ENCODE assay signal across 1 cellular context in genomic region chr6:34425498-34426410, GRCh38.
TF ChIP-seq lines count a peak whose summit lies in the region.

Gene RPS10, minus strand, starts transcription at chr6:34426069. Its CDS starts 848 bp downstream, at chr6:34425221.

TF ChIP-seq in K562, 482 proteins besides CTCF, POLR2A, EP300 and RAD21 (continued from another document and continues in another):
- 0 out of 2 replicates have a peak, but pooled peaks have one; percentile 18 for TF ChIP-seq DEAF1 (CRISPR knock-in tag; IDR thresholded peaks at IDR 0.05)
- peak; percentile 56; the same call in 1 of the 2 replicates for TF ChIP-seq DPF2 (IDR thresholded peaks at IDR 0.05)
- TF ChIP-seq SMARCC2 (IDR thresholded peaks at IDR 0.05; ENCODE audit: low read depth): no peak
- no peak for TF ChIP-seq SRSF1 (IDR thresholded peaks at IDR 0.05; ENCODE audit: low read depth, low read length)
- no peak for TF ChIP-seq ZNF609 (CRISPR knock-in tag; IDR thresholded peaks at IDR 0.05; ENCODE audit: borderline replicate concordance)
- TF ChIP-seq SNAPC5 (CRISPR knock-in tag; IDR thresholded peaks at IDR 0.05): 0 out of 2 replicates have a peak, but pooled peaks have one; percentile 35
- no peak for TF ChIP-seq TCF7L2 (IDR thresholded peaks at IDR 0.05; ENCODE audit: low read depth, low read length)
- no peak for TF ChIP-seq FUS (optimal IDR thresholded peaks at IDR 0.05; ENCODE audit: low read depth, low read length)
- no peak for TF ChIP-seq PTBP1 (IDR thresholded peaks at IDR 0.05; ENCODE audit: low read depth, low read length)
- TF ChIP-seq ZSCAN29 (IDR thresholded peaks at IDR 0.05): 0 out of 2 replicates have a peak, but pooled peaks have one; percentile 43
- TF ChIP-seq GTF2B (IDR thresholded peaks at IDR 0.05; ENCODE audit: extremely low read depth, insufficient read length): peak; percentile 15
- no peak for TF ChIP-seq CEBPB (tag; IDR thresholded peaks at IDR 0.05)
- 0 out of 2 replicates have a peak, but pooled peaks have one; percentile 27 for TF ChIP-seq NFATC3 (IDR thresholded peaks at IDR 0.05)
- TF ChIP-seq MYNN (IDR thresholded peaks at IDR 0.05): no peak
- no peak for TF ChIP-seq MYNN (CRISPR knock-in tag; IDR thresholded peaks at IDR 0.05)
- TF ChIP-seq ZNF76 (CRISPR knock-in tag; IDR thresholded peaks at IDR 0.05; ENCODE audit: borderline replicate concordance): peak; percentile 60; the same call in 1 of the 2 replicates
- TF ChIP-seq THAP7 (CRISPR knock-in tag; IDR thresholded peaks at IDR 0.05): 0 out of 2 replicates have a peak, but pooled peaks have one; percentile 30
- TF ChIP-seq TFAM (CRISPR knock-in tag; conservative IDR thresholded peaks at IDR 0.05): no peak
- TF ChIP-seq THRB (CRISPR knock-in tag; conservative IDR thresholded peaks at IDR 0.05): peak; percentile 68; the same call in 1 of the 2 replicates
- no peak; the same call in 1 of the 2 replicates for TF ChIP-seq HNRNPUL1 (IDR thresholded peaks at IDR 0.05; ENCODE audit: low read length)
- TF ChIP-seq RBBP5 (IDR thresholded peaks at IDR 0.05; ENCODE audit: borderline replicate concordance, insufficient read depth, low read length, poor library complexity, severe bottlenecking): peak; percentile 100
- peak; percentile 68 for TF ChIP-seq ETV1 (tag; conservative IDR thresholded peaks at IDR 0.05; ENCODE audit: low read depth)
- TF ChIP-seq ZBTB49 (CRISPR knock-in tag; IDR thresholded peaks at IDR 0.05; ENCODE audit: borderline replicate concordance): no peak
- no peak for TF ChIP-seq GABPB2 (CRISPR knock-in tag; conservative IDR thresholded peaks at IDR 0.05)
- no peak for TF ChIP-seq MTA2 (IDR thresholded peaks at IDR 0.05; ENCODE audit: low read depth)
- no peak for TF ChIP-seq TEAD2 (tag; IDR thresholded peaks at IDR 0.05)
- peak; percentile 73 for TF ChIP-seq ZNF121 (CRISPR knock-in tag; conservative IDR thresholded peaks at IDR 0.05)
- no peak for TF ChIP-seq SIRT6 (IDR thresholded peaks at IDR 0.05; ENCODE audit: low read depth, low read length)
- no peak for TF ChIP-seq BCLAF1 (IDR thresholded peaks at IDR 0.05; ENCODE audit: borderline replicate concordance in 1 of 2, control insufficient read depth in 1 of 2, low read depth in 2 of 2, low read length in 1 of 2)
- TF ChIP-seq MYC (IDR thresholded peaks at IDR 0.05; ENCODE audit: low read depth, low read length): peak; percentile 95
- peak; percentile 96 for TF ChIP-seq MYC (CRISPR knock-in tag; IDR thresholded peaks at IDR 0.05; ENCODE audit: borderline replicate concordance, low read depth)
- TF ChIP-seq ZNF584 (CRISPR knock-in tag; IDR thresholded peaks at IDR 0.05; ENCODE audit: low read depth): no peak
- no peak for TF ChIP-seq COPS2 (conservative IDR thresholded peaks at IDR 0.05)
- peak; percentile 52 for TF ChIP-seq ZBTB12 (CRISPR knock-in tag; IDR thresholded peaks at IDR 0.05)
- TF ChIP-seq ZNF518B (CRISPR knock-in tag; IDR thresholded peaks at IDR 0.05): no peak
- TF ChIP-seq POLR2G (IDR thresholded peaks at IDR 0.05; ENCODE audit: low read depth, low read length): peak; percentile 97
- TF ChIP-seq NRF1 (conservative IDR thresholded peaks at IDR 0.05 in 1 of 2, IDR thresholded peaks at IDR 0.05 in 1 of 2): peak; percentile 92 to 94
- no peak for TF ChIP-seq ZNF41 (CRISPR knock-in tag; conservative IDR thresholded peaks at IDR 0.05)
- no peak for TF ChIP-seq MTF1 (CRISPR knock-in tag; IDR thresholded peaks at IDR 0.05; ENCODE audit: borderline replicate concordance)
- TF ChIP-seq FOS (IDR thresholded peaks at IDR 0.05; ENCODE audit: extremely low read depth, insufficient read length): no peak
- TF ChIP-seq EWSR1 (IDR thresholded peaks at IDR 0.05; ENCODE audit: borderline replicate concordance, low read depth, partially characterized antibody): no peak
- TF ChIP-seq ZNF586 (CRISPR knock-in tag; conservative IDR thresholded peaks at IDR 0.05): no peak
- peak in 2 of 3 experiments; percentile 54 to 61 for TF ChIP-seq YY1 (IDR thresholded peaks at IDR 0.05; ENCODE audit: borderline replicate concordance in 1 of 3, control insufficient read depth in 1 of 3, extremely low read depth in 1 of 3, insufficient read depth in 3 of 3, insufficient read length in 1 of 3, insufficient replicate concordance in 2 of 3, low read depth in 1 of 3, low read length in 2 of 3)
